Comparison of ENCODE assay signal across 1 cellular context in the genomic region with DNA sequence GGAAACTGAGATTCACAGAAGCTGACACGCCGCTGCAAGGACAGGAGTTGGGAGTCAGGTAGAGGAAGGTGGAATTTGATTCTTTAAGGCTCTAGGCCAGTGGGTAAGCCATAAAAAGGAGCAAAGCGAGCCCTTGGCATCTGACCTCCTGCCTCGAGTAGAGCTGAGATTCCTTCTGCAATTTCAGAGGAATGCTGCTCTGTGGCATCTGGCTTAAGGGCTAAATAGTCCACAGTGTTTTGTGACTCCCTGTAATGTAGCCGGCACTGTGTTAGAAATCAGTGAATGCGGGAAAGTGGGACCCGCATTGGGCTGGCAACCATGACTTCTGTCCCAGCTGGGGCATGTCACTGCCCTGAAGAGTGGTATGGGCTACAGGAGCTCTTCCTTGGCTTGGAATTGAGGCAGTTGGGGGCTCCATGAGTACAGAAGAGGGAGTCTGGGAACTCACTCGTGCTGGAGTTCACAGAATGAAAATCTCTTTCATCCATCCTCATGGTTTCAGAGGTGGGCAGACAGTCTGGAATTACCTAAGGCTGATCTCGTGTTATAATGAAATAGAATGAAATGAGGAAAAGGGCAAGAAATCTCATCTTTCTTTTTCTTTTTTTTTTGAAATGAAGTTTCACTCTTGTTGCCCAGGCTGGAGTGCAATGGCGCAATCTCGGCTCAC.
TF ChIP-seq lines count a peak whose summit lies in the region.

No MANE protein-coding gene starts in this region.

TF ChIP-seq in H1, 55 proteins besides CTCF, POLR2A, EP300 and RAD21:
- no peak for TF ChIP-seq KDM1A (IDR thresholded peaks at IDR 0.05; ENCODE audit: borderline replicate concordance, low read length)
- TF ChIP-seq SAP30 (IDR thresholded peaks at IDR 0.05; ENCODE audit: insufficient read depth, insufficient replicate concordance, low read length): no peak
- no peak for TF ChIP-seq SP1 (IDR thresholded peaks at IDR 0.05; ENCODE audit: low read depth, low read length)
- no peak for TF ChIP-seq EGR1 (IDR thresholded peaks at IDR 0.05; ENCODE audit: borderline replicate concordance, low read depth, low read length)
- TF ChIP-seq CBX8 (IDR thresholded peaks at IDR 0.05; ENCODE audit: borderline replicate concordance, low read depth, low read length): no peak
- TF ChIP-seq, protein P1, sequence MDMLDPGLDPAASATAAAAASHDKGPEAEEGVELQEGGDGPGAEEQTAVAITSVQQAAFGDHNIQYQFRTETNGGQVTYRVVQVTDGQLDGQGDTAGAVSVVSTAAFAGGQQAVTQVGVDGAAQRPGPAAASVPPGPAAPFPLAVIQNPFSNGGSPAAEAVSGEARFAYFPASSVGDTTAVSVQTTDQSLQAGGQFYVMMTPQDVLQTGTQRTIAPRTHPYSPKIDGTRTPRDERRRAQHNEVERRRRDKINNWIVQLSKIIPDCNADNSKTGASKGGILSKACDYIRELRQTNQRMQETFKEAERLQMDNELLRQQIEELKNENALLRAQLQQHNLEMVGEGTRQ (IDR thresholded peaks at IDR 0.05; ENCODE audit: low read length): no peak
